In the genomic region with DNA sequence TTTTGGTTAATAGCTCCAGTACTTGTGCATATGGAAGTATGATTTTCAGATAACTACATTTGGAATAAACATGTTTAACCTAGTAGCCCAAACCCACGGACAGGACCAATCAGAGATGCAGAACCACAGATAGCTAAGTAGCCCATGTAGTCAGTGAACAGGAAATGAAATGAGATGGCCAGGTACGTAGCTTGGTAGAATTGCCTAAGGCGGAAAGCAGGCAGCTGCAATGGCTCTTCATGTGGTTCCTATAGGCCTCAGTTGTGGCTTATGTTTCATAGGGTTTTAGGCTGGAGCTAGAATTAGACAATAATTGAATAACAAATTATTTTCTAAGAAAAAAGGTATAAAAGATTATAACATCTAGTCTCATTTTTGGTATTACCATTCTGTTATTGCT, we compare ENCODE assay signal across 23 cellular contexts.
"Had no signal": no experiment of that assay in that cellular context is flagged by ENCODE, and none has a peak within 500 bp of the region (broad histone marks: within the 10 kb centered on the region; RNA-seq: fewer than 3 reads in every experiment).

No MANE protein-coding gene starts in this region.

- H3K27ac Mint-ChIP-seq: memory B cell had no signal

- H3K4me3 Mint-ChIP-seq: memory B cell; naive thymus-derived CD4-positive, alpha-beta T cell had no signal

- DNase-seq: dermis blood vessel endothelial cell; dorsolateral prefrontal cortex; effector CD4-positive, alpha-beta T cell; effector memory CD4-positive, alpha-beta T cell; erythroblast; esophagus squamous epithelium; foreskin fibroblast; foreskin melanocyte; gastrocnemius medialis; glutamatergic neuron; heart right ventricle; hippocampal formation; left cardiac atrium; left lung; left ventricle myocardium superior; lower lobe of right lung; mesendoderm; midbrain; naive thymus-derived CD4-positive, alpha-beta T cell had no signal

- H3K9me3 ChIP-seq: gastrocnemius medialis had no signal

- H3K27me3 ChIP-seq: dorsolateral prefrontal cortex, esophagus squamous epithelium, gastrocnemius medialis, heart right ventricle, left lung had no signal

- H3K36me3 ChIP-seq: esophagus squamous epithelium, gastrocnemius medialis, heart right ventricle, left lung, lower lobe of right lung had no signal

- H3K4me3 ChIP-seq: coronary artery, dorsolateral prefrontal cortex, esophagus squamous epithelium, gastrocnemius medialis, heart right ventricle, left lung, lower lobe of right lung had no signal

- H3K27ac ChIP-seq: coronary artery, dorsolateral prefrontal cortex, epithelial cell of prostate, esophagus squamous epithelium, gastrocnemius medialis, heart right ventricle, left lung, lower lobe of right lung had no signal

- H3K4me1 Mint-ChIP-seq: memory B cell had no signal

- H3K4me1 ChIP-seq: esophagus squamous epithelium, gastrocnemius medialis, heart right ventricle, left lung, lower lobe of right lung had no signal

- ATAC-seq: esophagus mucosa; gastrocnemius medialis; heart right ventricle; left cardiac atrium; left lung; left ventricle myocardium superior; lower lobe of right lung; naive thymus-derived CD4-positive, alpha-beta T cell had no signal
